ENCODE assay signal across 8 cellular contexts in genomic region chr1:109739738-109740614, GRCh38.
A peak's percentile ranks its signal among the peaks of the same experiment; 100 is the strongest.
DNase-seq lines count a peak whose midpoint lies in the region; ATAC-seq lines count a peak whose summit lies in the region.

No MANE protein-coding gene starts in this region.

- peak; percentile 77 for DNase-seq in ELF-1 (ENCODE audit: low read depth, low spot score)
- DNase-seq in NCI-H1930 (lab: John Stamatoyannopoulos, UW) = peak; percentile 51 to 65
- peak; percentile 38 to 63 for DNase-seq in central memory CD8-positive, alpha-beta T cell (ENCODE audit: low spot score in 2 of 2)
- peak; percentile 75 for DNase-seq in islet precursor cell
- peak; percentile 81 for DNase-seq in stimulated activated CD4-positive, alpha-beta T cell treated with anti-CD3 and anti-CD28 coated beads, Interleukin-12 subunit alpha, Interleukin-12 subunit beta, amount 100 ng/mL, for 4 hours

- H3K4me1 Mint-ChIP-seq in central memory CD8-positive, alpha-beta T cell = peaks cover 8% of the 10 kb centered on the region

- peak; percentile 95 for ATAC-seq in HG02642 (IDR thresholded peaks at IDR 0.05; ENCODE audit: poor library complexity, unreplicated experiment)
- peak; percentile 95 to 96 for ATAC-seq in activated CD4-positive, CD25-positive, alpha-beta regulatory T cell treated with anti-CD3 and anti-CD28 coated beads, Interleukin-2, amount 50 U/mL, for 24 hours
- ATAC-seq in central memory CD8-positive, alpha-beta T cell (replicated peaks; ENCODE audit: extremely low read depth, poor library complexity, severe bottlenecking) = peak; percentile 93
- no peak for ATAC-seq in GM19328 (IDR thresholded peaks at IDR 0.05; ENCODE audit: unreplicated experiment)

- H3K36me3 Mint-ChIP-seq in central memory CD8-positive, alpha-beta T cell (ENCODE audit: insufficient read depth) = no peaks in the 10 kb centered on the region

- H3K4me3 Mint-ChIP-seq in central memory CD8-positive, alpha-beta T cell = peak overlapping the region; percentile 58

- no peak overlapping the region for H3K27ac Mint-ChIP-seq in central memory CD8-positive, alpha-beta T cell (ENCODE audit: low read depth)

- peaks cover 43% of the 10 kb centered on the region for H3K27me3 Mint-ChIP-seq in central memory CD8-positive, alpha-beta T cell

- H3K9me3 Mint-ChIP-seq in central memory CD8-positive, alpha-beta T cell = no peaks in the 10 kb centered on the region
